8 cellular contexts compared by ENCODE assay signal in genomic region chr13:44710576-44710975, GRCh38.
DNase-seq lines count a peak whose midpoint lies in the region; ATAC-seq and FAIRE-seq lines count a peak whose summit lies in the region.

No MANE protein-coding gene starts in this region.

- ATAC-seq in activated CD4-positive, alpha-beta T cell treated with anti-CD3 and anti-CD28 coated beads for 36 hours, result peak; percentile 100
- peak; percentile 76 for ATAC-seq in esophagus mucosa

- no peak overlapping the region for H3K4me3 Mint-ChIP-seq in activated CD4-positive, alpha-beta T cell treated with anti-CD3 and anti-CD28 coated beads for 36 hours

- no peaks in the 10 kb centered on the region for H3K9me3 Mint-ChIP-seq in activated CD4-positive, alpha-beta T cell treated with anti-CD3 and anti-CD28 coated beads for 36 hours (ENCODE audit: low read depth)

- peaks cover 13% of the 10 kb centered on the region for H3K4me1 Mint-ChIP-seq in activated CD4-positive, alpha-beta T cell treated with anti-CD3 and anti-CD28 coated beads for 36 hours

- no peaks in the 10 kb centered on the region for H3K36me3 Mint-ChIP-seq in activated CD4-positive, alpha-beta T cell treated with anti-CD3 and anti-CD28 coated beads for 36 hours (ENCODE audit: low read depth)

- peak; percentile 54 for DNase-seq in activated CD4-positive, alpha-beta T cell treated with anti-CD3 and anti-CD28 coated beads for 36 hours
- DNase-seq in activated CD4-positive, alpha-beta T cell treated with anti-CD3 and anti-CD28 coated beads, Interleukin-2, amount 50 U/mL, for 1 hour, result no peak
- peak; percentile 93 for DNase-seq in M059J (ENCODE audit: low read depth)
- peak; percentile 2 for DNase-seq in stimulated activated CD8-positive, alpha-beta memory T cell treated with anti-CD3 and anti-CD28 coated beads, Interleukin-4, amount 100 ng/mL, for 24 hours (ENCODE audit: low read depth)
- no peak for DNase-seq in NOMO-1 treated with DMSO at 0.1 percent for 48 hours (lab: John Stamatoyannopoulos, UW; ENCODE audit: unreplicated experiment)
- no peak for DNase-seq in frontal cortex (ENCODE audit: low spot score in 2 of 2)
- no peak for DNase-seq in activated naive CD4-positive, alpha-beta T cell treated with Interleukin-2 at 50 U/mL for 16 hours

- POLR2A ChIA-PET in activated CD4-positive, alpha-beta T cell treated with anti-CD3 and anti-CD28 coated beads for 36 hours (lab: Charles Lee), result no interaction called here

- intact Hi-C loops in activated CD4-positive, alpha-beta T cell treated with anti-CD3 and anti-CD28 coated beads for 36 hours (cut with DNase I, micrococcal nuclease), result loop anchor here (1.0 to 5.0 kb wide), 7 partner anchors 48 to 133 kb away; partner anchors contain the start of gene TSC22D1 (in 1 of the 2)

- no peak for FAIRE-seq in frontal cortex (lab: Jason Lieb, UNC)

- H3K27ac Mint-ChIP-seq in activated CD4-positive, alpha-beta T cell treated with anti-CD3 and anti-CD28 coated beads for 36 hours, result no peak overlapping the region

- H3K27me3 Mint-ChIP-seq in activated CD4-positive, alpha-beta T cell treated with anti-CD3 and anti-CD28 coated beads for 36 hours, result peaks cover 11% of the 10 kb centered on the region

- CTCF ChIA-PET in activated CD4-positive, alpha-beta T cell treated with anti-CD3 and anti-CD28 coated beads for 36 hours (lab: Charles Lee), result interaction anchor here (0.9 kb wide), 1 partner anchor 62 kb away, joined by 3 read pairs; no protein-coding TSS in a partner anchor

Comparison
In these comparisons a context has a peak if more than half of its experiments do, and no peak if none do; other contexts are left out.
1. DNase-seq: peak in activated CD4-positive, alpha-beta T cell treated with anti-CD3 and anti-CD28 coated beads for 36 hours (single experiment), M059J (single experiment) and stimulated activated CD8-positive, alpha-beta memory T cell treated with anti-CD3 and anti-CD28 coated beads, Interleukin-4, amount 100 ng/mL, for 24 hours (single experiment); none in activated CD4-positive, alpha-beta T cell treated with anti-CD3 and anti-CD28 coated beads, Interleukin-2, amount 50 U/mL, for 1 hour (single experiment), NOMO-1 treated with DMSO at 0.1 percent for 48 hours (single experiment), frontal cortex (0 of 2) and activated naive CD4-positive, alpha-beta T cell treated with Interleukin-2 at 50 U/mL for 16 hours (single experiment).